18 cellular contexts compared by ENCODE assay signal in the genomic region with DNA sequence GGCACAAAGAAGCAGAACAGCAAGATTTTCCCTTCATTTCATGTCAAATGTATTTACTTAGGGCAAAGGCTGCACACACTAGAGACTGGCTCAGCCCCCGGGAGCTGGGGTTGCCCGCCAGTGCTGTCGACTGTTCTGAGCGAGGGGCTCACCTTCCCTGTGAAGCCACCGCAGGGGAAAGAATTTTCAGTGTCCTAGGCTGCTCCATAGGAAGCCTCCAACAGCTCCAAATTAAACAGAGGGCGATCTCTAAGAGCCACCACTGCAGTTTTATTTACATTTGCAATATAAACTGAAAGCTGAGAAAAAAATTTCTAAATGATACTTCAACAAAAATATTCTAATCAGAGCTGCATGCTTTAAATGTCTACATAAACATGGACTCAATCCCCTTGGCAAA. TPM values are rescaled to one million over a fixed set of nuclear protein-coding genes. Genes with fewer than 3 reads are reported as not detected.
DNase-seq lines count a peak whose midpoint lies in the region; ATAC-seq, FAIRE-seq and TF ChIP-seq lines count a peak whose summit lies in the region.
"Had no signal": no experiment of that assay in that cellular context is flagged by ENCODE, and none has a peak within 500 bp of the region (broad histone marks: within the 10 kb centered on the region; RNA-seq: fewer than 3 reads in every experiment).

No MANE protein-coding gene starts in this region.

- no peak for TF ChIP-seq RAD21 in GM12878 (IDR thresholded peaks at IDR 0.05; ENCODE audit: insufficient read depth, low read depth, low read length)

- peak; percentile 1 for ATAC-seq in GM19351 (IDR thresholded peaks at IDR 0.05; ENCODE audit: unreplicated experiment)
- no peak for ATAC-seq in GM12878
- no peak for ATAC-seq in GM19328 (IDR thresholded peaks at IDR 0.05; ENCODE audit: unreplicated experiment)
- ATAC-seq: HCT116 had no signal

- H3K9me3 ChIP-seq in GM12878 (replicated peaks; ENCODE audit: control insufficient read depth, insufficient read depth, low read length): no peaks in the 10 kb centered on the region
- H3K9me3 ChIP-seq: lower lobe of right lung had no signal

- H3K4me2 ChIP-seq in GM12878 (ENCODE audit: control insufficient read depth, insufficient read depth): no peak overlapping the region

- peaks cover 21% of the 10 kb centered on the region for H3K4me1 ChIP-seq in GM12878 (ENCODE audit: control insufficient read depth, insufficient read depth, low read length)

- TF ChIP-seq CTCF in GM12878 (IDR thresholded peaks at IDR 0.05 in 2 of 3, conservative IDR thresholded peaks at IDR 0.05 in 1 of 3; ENCODE audit: control insufficient read depth in 2 of 3, extremely low read depth in 1 of 3, insufficient read depth in 1 of 3, low read depth in 3 of 3, low read length in 3 of 3): no peak
- no peak for TF ChIP-seq CTCF in progenitor cell of endocrine pancreas (IDR thresholded peaks at IDR 0.05; ENCODE audit: unreplicated experiment)

- no peak overlapping the region for H3K4me3 ChIP-seq in GM12878
- H3K4me3 ChIP-seq: lower lobe of right lung had no signal

- H3K9ac ChIP-seq in GM12878 (ENCODE audit: control insufficient read depth, insufficient read depth, low read length): no peak overlapping the region

- no peak for FAIRE-seq in GM12878 (lab: Jason Lieb, UNC)
- FAIRE-seq: A204.1, endometrium, islet of Langerhans had no signal

- SMC1A ChIA-PET in GM12878 (lab: Charles Lee; ENCODE audit: uncharacterized antibody, unreplicated experiment): no interaction called here

- H3K27ac Mint-ChIP-seq in activated CD4-positive, alpha-beta T cell treated with anti-CD3 and anti-CD28 coated beads, Interleukin-2, amount 10 ng/mL, durations not matched to agents 24 days and 14 days: peak overlapping the region; percentile 89
- peak overlapping the region; percentile 84 for H3K27ac Mint-ChIP-seq in progenitor cell of endocrine pancreas

- in situ Hi-C loops in GM12878 (cut with MboI): no loop called here

- H2AFZ ChIP-seq in GM12878 (ENCODE audit: control insufficient read depth, low read depth, low read length): no peak overlapping the region

- H3K27me3 Mint-ChIP-seq in activated CD4-positive, alpha-beta T cell treated with anti-CD3 and anti-CD28 coated beads, Interleukin-2, amount 10 ng/mL, durations not matched to agents 24 days and 14 days: no peaks in the 10 kb centered on the region
- no peaks in the 10 kb centered on the region for H3K27me3 Mint-ChIP-seq in progenitor cell of endocrine pancreas

- TF ChIP-seq EP300 in GM12878 (IDR thresholded peaks at IDR 0.05; ENCODE audit: borderline replicate concordance in 1 of 2, control insufficient read depth in 1 of 2, low read depth in 2 of 2, low read length in 2 of 2): no peak

- no peaks in the 10 kb centered on the region for H4K20me1 ChIP-seq in GM12878 (ENCODE audit: control insufficient read depth, insufficient read depth)

- H3K79me2 ChIP-seq in GM12878 (ENCODE audit: control insufficient read depth, insufficient read depth, low read length): no peaks in the 10 kb centered on the region; the same call in 1 of the 2 replicates

- H3K4me1 Mint-ChIP-seq in activated CD4-positive, alpha-beta T cell treated with anti-CD3 and anti-CD28 coated beads, Interleukin-2, amount 10 ng/mL, durations not matched to agents 24 days and 14 days: peaks cover 52% of the 10 kb centered on the region
- H3K4me1 Mint-ChIP-seq in progenitor cell of endocrine pancreas (ENCODE audit: low read depth): peaks cover 28% of the 10 kb centered on the region

- intact Hi-C loops in activated CD4-positive, alpha-beta T cell treated with anti-CD3 and anti-CD28 coated beads, Interleukin-2, amount 10 ng/mL, durations not matched to agents 24 days and 14 days (cut with micrococcal nuclease): loop anchor here (10.0 kb wide), 1 partner anchor 55 kb away; a partner anchor contains a TSS
- intact Hi-C loops in GM12878 (cut with micrococcal nuclease; ENCODE audit: unreplicated experiment): no loop called here

- POLR2A ChIA-PET in GM12878 (lab: Charles Lee): no interaction called here

- CTCF ChIA-PET in GM12878 (lab: Yijun Ruan, JAX): interaction anchor here (0.6 to 0.8 kb wide), 2 partner anchors 8 to 110 kb away, joined by 3 to 4 read pairs; no protein-coding TSS in a partner anchor

- H3K27me3 ChIP-seq in GM12878 (replicated peaks in 1 of 2; ENCODE audit: control insufficient read depth in 2 of 2, insufficient read depth in 2 of 2, low read length in 1 of 2): no peaks in the 10 kb centered on the region

- no peak for TF ChIP-seq POLR2A in GM12878 (IDR thresholded peaks at IDR 0.05; ENCODE audit: low read depth, low read length)

- peak overlapping the region; percentile 59 for H3K27ac ChIP-seq in GM12878 (ENCODE audit: control insufficient read depth, insufficient read depth)
- H3K27ac ChIP-seq: lower lobe of right lung, WERI-Rb-1 had no signal

- H3K9me3 Mint-ChIP-seq in activated CD4-positive, alpha-beta T cell treated with anti-CD3 and anti-CD28 coated beads, Interleukin-2, amount 10 ng/mL, durations not matched to agents 24 days and 14 days: no peaks in the 10 kb centered on the region
- H3K9me3 Mint-ChIP-seq in progenitor cell of endocrine pancreas (ENCODE audit: low read depth): no peaks in the 10 kb centered on the region

- DNase-seq in activated CD4-positive, alpha-beta T cell treated with anti-CD3 and anti-CD28 coated beads, Interleukin-2, amount 10 ng/mL, durations not matched to agents 24 days and 14 days: no peak
- DNase-seq in activated CD4-positive, alpha-beta T cell treated with anti-CD3 and anti-CD28 coated beads for 48 hours: no peak
- DNase-seq in GM12878 (ENCODE audit: low read depth, low spot score) (no peak), progenitor cell of endocrine pancreas (ENCODE audit: low spot score, unreplicated experiment) (no peak), RPMI8226 (no peak), DMS153 (lab: John Stamatoyannopoulos, UW) (no peak)
- DNase-seq: activated gamma-delta T cell treated with Interleukin-2 at 50 U/mL for 16 hours, DMS53, lower lobe of right lung, NCI-H1417, NCI-H524 treated with DMSO at 0.1 percent for 48 hours, WERI-Rb-1 had no signal

- BruUV-seq in GM12878 (replicated peaks; lab: Mats Ljungman, UMichigan): no TSS peak

- peak overlapping the region; percentile 78 for H3K4me3 Mint-ChIP-seq in activated CD4-positive, alpha-beta T cell treated with anti-CD3 and anti-CD28 coated beads, Interleukin-2, amount 10 ng/mL, durations not matched to agents 24 days and 14 days
- no peak overlapping the region for H3K4me3 Mint-ChIP-seq in progenitor cell of endocrine pancreas (ENCODE audit: low read depth)

- RAD21 ChIA-PET in GM12878 (lab: Charles Lee; ENCODE audit: unreplicated experiment): no interaction called here

- peaks cover 43% of the 10 kb centered on the region for H3K36me3 Mint-ChIP-seq in activated CD4-positive, alpha-beta T cell treated with anti-CD3 and anti-CD28 coated beads, Interleukin-2, amount 10 ng/mL, durations not matched to agents 24 days and 14 days (ENCODE audit: low read depth)
- H3K36me3 Mint-ChIP-seq in progenitor cell of endocrine pancreas (ENCODE audit: insufficient read depth): peaks cover 19% of the 10 kb centered on the region

- WGBS in GM12878 (ENCODE audit: insufficient coverage, insufficient replicate concordance, low lambda C conversion rate, missing lambda C conversion rate): 97% methylated on average over 6 of the region's 6 CpGs

- peaks cover 5 to 6% of the 10 kb centered on the region in 2 experiments; a peak in 3 of 4 replicates for H3K36me3 ChIP-seq in GM12878 (ENCODE audit: control insufficient read depth in 2 of 2, insufficient read depth in 2 of 2, low read length in 1 of 2)

TF ChIP-seq in GM12878, 131 proteins besides CTCF, POLR2A, EP300 and RAD21 (continues in another document):
- TF ChIP-seq ZNF24 (IDR thresholded peaks at IDR 0.05) (no peak), IKZF2 (IDR thresholded peaks at IDR 0.05) (no peak), BRCA1 (IDR thresholded peaks at IDR 0.05; ENCODE audit: low read depth, low read length) (no peak), SUZ12 (IDR thresholded peaks at IDR 0.05; ENCODE audit: unreplicated experiment) (no peak), SMAD5 (IDR thresholded peaks at IDR 0.05; ENCODE audit: low read depth) (no peak), TBL1XR1 (IDR thresholded peaks at IDR 0.05; ENCODE audit: low read depth, low read length) (no peak), CREM (IDR thresholded peaks at IDR 0.05; ENCODE audit: low read depth) (no peak), MEF2B (IDR thresholded peaks at IDR 0.05; ENCODE audit: partially characterized antibody, poor library complexity, severe bottlenecking) (no peak), RFX5 (IDR thresholded peaks at IDR 0.05; ENCODE audit: low read depth, low read length) (no peak), ESRRA (IDR thresholded peaks at IDR 0.05; ENCODE audit: low read length) (no peak), NRF1 (conservative IDR thresholded peaks at IDR 0.05; ENCODE audit: low read depth, low read length) (no peak), SPI1 (IDR thresholded peaks at IDR 0.05; ENCODE audit: borderline replicate concordance, insufficient read depth, low read depth, low read length) (no peak), NFYA (IDR thresholded peaks at IDR 0.05; ENCODE audit: borderline replicate concordance, low read depth, low read length) (no peak), JUNB (IDR thresholded peaks at IDR 0.05) (no peak), RBBP5 (conservative IDR thresholded peaks at IDR 0.05) (no peak)

RNA-seq across cellular contexts. Expression of a gene that starts 54.0 kb away (rescaled TPM):
- total RNA-seq in activated CD4-positive, alpha-beta T cell treated with anti-CD3 and anti-CD28 coated beads, Interleukin-2, amount 10 ng/mL, durations not matched to agents 24 days and 14 days: 34.9 and 37.6 TPM in 2 replicates
- total RNA-seq in GM12878 (2013; cell fraction: nucleolus; rRNA removed): 59.8 and 62.8 TPM in 2 replicates
- total RNA-seq in GM12878 (2014; rRNA removed) (14.6 and 18.0 TPM in 2 replicates), GM12878 (2014; rRNA removed; fragmentation: Illumina TruSeq; extraction: Trizol) (13.2 and 13.6 TPM in 2 replicates), GM12878 (2021) (22.9 and 25.4 TPM in 2 replicates), progenitor cell of endocrine pancreas (60.7 and 62.1 TPM in 2 replicates)
- polyA plus RNA-seq in GM12878 (2011; ENCODE audit: low read depth): 10.8 TPM
- polyA plus RNA-seq in GM12878 (2011; rRNA removed) (18.4 and 24.0 TPM in 2 replicates), GM12878 (2014; fragmentation: Illumina TruSeq; extraction: Trizol) (25.4 and 33.4 TPM in 2 replicates), GM12878 (2014; fragmentation: Nextera tagmentation; extraction: Ambion mirVana) (10 to 100 TPM in 1 of 2 experiments, 1 to 10 TPM in 1; 6.0 to 10.5 TPM), GM12878 (2014; rRNA removed) (21.2 and 25.2 TPM in 2 replicates), GM12878 (2016; fragmentation: Nextera tagmentation; extraction: Ambion mirVana) (10 to 100 TPM; 24.0 to 24.9 TPM)
- 17.3 and 24.1 TPM in 2 replicates for polyA plus RNA-seq in GM12878 (2011; cell fraction: cytosol; rRNA removed)
- 32.5 and 36.5 TPM in 2 replicates for polyA plus RNA-seq in GM12878 (2011; cell fraction: nucleus; rRNA removed)
- polyA plus RNA-seq in GM12878 (2012): 15.7 and 17.2 TPM in 2 replicates
- 35.3 and 52.3 TPM in 2 replicates for polyA minus RNA-seq in GM12878 (2011; rRNA and poly(A)+ RNA removed)
- polyA minus RNA-seq in GM12878 (2011; cell fraction: cytosol; rRNA and poly(A)+ RNA removed): 10.4 and 13.9 TPM in 2 replicates
- 27.9 and 39.3 TPM in 2 replicates for polyA minus RNA-seq in GM12878 (2011; cell fraction: nucleus; rRNA and poly(A)+ RNA removed)
